In the genomic region with DNA sequence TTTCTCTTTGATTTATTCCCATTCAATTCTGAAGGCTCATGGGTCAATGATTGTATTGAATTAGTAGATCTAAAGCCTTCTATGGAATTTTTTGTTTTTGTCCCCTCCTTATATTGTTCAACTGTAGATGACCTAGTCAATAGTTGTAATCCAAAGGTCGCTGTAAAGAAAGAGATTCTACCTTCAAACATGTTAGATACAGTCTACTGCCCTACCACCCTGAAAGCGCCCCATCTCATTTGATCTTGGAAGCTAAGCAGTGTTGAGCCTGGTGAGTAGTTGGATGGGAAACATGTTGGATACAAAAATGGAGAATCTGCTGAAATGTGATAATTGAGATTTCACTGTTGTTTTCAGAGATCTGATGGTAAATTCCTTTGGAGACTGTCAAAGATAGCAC, we compare ENCODE assay signal across 24 cellular contexts.
A peak's percentile ranks its signal among the peaks of the same experiment; 100 is the strongest.
DNase-seq lines count a peak whose midpoint lies in the region; ATAC-seq, FAIRE-seq and TF ChIP-seq lines count a peak whose summit lies in the region.
"Had no signal": no experiment of that assay in that cellular context is flagged by ENCODE, and none has a peak within 500 bp of the region (broad histone marks: within the 10 kb centered on the region; RNA-seq: fewer than 3 reads in every experiment).

No MANE protein-coding gene starts in this region.

- H3K9ac ChIP-seq in HepG2 (ENCODE audit: insufficient read depth, low read depth, low read length) (no peak overlapping the region), SK-N-MC (ENCODE audit: insufficient read length) (no peak overlapping the region)
- H3K9ac ChIP-seq: BLaER1 treated with 17β-estradiol and CSF1 and Interleukin-3, amounts not matched to agents 10 nM and 100 nM had no signal

- TF ChIP-seq CTCF in HepG2 (CRISPR knock-in tag; IDR thresholded peaks at IDR 0.05) = no peak
- no peak for TF ChIP-seq CTCF in right lobe of liver (IDR thresholded peaks at IDR 0.05)
- TF ChIP-seq CTCF in tibial artery (IDR thresholded peaks at IDR 0.05) = no peak

- no peak for FAIRE-seq in HepG2 (lab: Jason Lieb, UNC)
- FAIRE-seq: A549, D721Med, GM12878, H54 had no signal

- no peak for TF ChIP-seq POLR2A in HepG2 (IDR thresholded peaks at IDR 0.05; ENCODE audit: insufficient read depth in 1 of 2, low read depth in 2 of 2, low read length in 2 of 2)
- TF ChIP-seq POLR2A in right lobe of liver (IDR thresholded peaks at IDR 0.05) = no peak
- no peak for TF ChIP-seq POLR2A in GM18505 (IDR thresholded peaks at IDR 0.05; ENCODE audit: borderline replicate concordance, extremely low read depth, insufficient read depth, insufficient read length)

- 57% methylated on average over 2 of the region's 2 CpGs for WGBS in HepG2 (ENCODE audit: low lambda C conversion rate)
- 92% methylated on average over 2 of the region's 2 CpGs for WGBS in right lobe of liver (ENCODE audit: insufficient coverage, low coverage, low lambda C conversion rate, missing lambda C conversion rate)

- DNase-seq in HepG2 (ENCODE audit: low spot score) (no peak), right lobe of liver (no peak), SK-N-MC (ENCODE audit: low read depth, low spot score) (no peak), tibial artery (no peak), inferior parietal cortex (ENCODE audit: extremely low spot score) (no peak)
- DNase-seq: 8988T; ACHN; AML-193; BE2C; CD4-positive, alpha-beta T cell; CD8-positive, alpha-beta memory T cell; DMS 273 treated with DMSO at 0.1 percent for 48 hours; DMS79; EL; GDM1; GOT3; HFFc6 had no signal

- CTCF ChIA-PET in HepG2 (lab: Yijun Ruan, JAX; ENCODE audit: low intra/inter-chr PET ratio, low total read pairs) = no interaction called here

- no peak for TF ChIP-seq RAD21 in HepG2 (CRISPR knock-in tag; IDR thresholded peaks at IDR 0.05)

- H3K4me2 ChIP-seq in HepG2 (ENCODE audit: low read depth, low read length) = no peak overlapping the region
- H3K4me2 ChIP-seq: A549; BLaER1 treated with 17β-estradiol and CSF1 and Interleukin-3, amounts not matched to agents 10 nM and 100 nM had no signal

- no peaks in the 10 kb centered on the region for H4K20me1 ChIP-seq in HepG2 (ENCODE audit: insufficient read depth, low read length)
- H4K20me1 ChIP-seq: BLaER1 treated with 17β-estradiol and CSF1 and Interleukin-3, amounts not matched to agents 10 nM and 100 nM had no signal

- peaks cover 9% of the 10 kb centered on the region; the same call in 1 of the 2 replicates for H3K4me1 ChIP-seq in HepG2 (ENCODE audit: insufficient read depth, low read length)
- peaks cover 0 to 29% (median 8%) of the 10 kb centered on the region in 4 donors for H3K4me1 ChIP-seq in right lobe of liver
- peaks cover 0 to 61% (median 7%) of the 10 kb centered on the region in 4 donors for H3K4me1 ChIP-seq in tibial artery
- H3K4me1 ChIP-seq: A549; BE2C; BLaER1 treated with 17β-estradiol and CSF1 and Interleukin-3, amounts not matched to agents 10 nM and 100 nM; HAP-1 had no signal

- POLR2A ChIA-PET in HepG2 (lab: Yijun Ruan, JAX) = no interaction called here

- intact Hi-C loops in HepG2 (cut with micrococcal nuclease; ENCODE audit: unreplicated experiment) (no loop called here), right lobe of liver (cut with DNase I) (no loop called here), tibial artery (cut with DNase I; ENCODE audit: low total_unique reads) (no loop called here)

- peak; percentile 65 for ATAC-seq in HepG2
- no peak for ATAC-seq in right lobe of liver
- ATAC-seq in GM18505 (IDR thresholded peaks at IDR 0.05; ENCODE audit: unreplicated experiment) = no peak
- ATAC-seq: A549 had no signal

- H3K36me3 ChIP-seq in HepG2 (replicated peaks in 1 of 2; ENCODE audit: control insufficient read depth in 1 of 2, insufficient read depth in 2 of 2, low read length in 2 of 2) = no peaks in the 10 kb centered on the region
- H3K36me3 ChIP-seq in right lobe of liver = no peaks in the 10 kb centered on the region
- H3K36me3 ChIP-seq in SK-N-MC (ENCODE audit: insufficient read depth, low read length) = no peaks in the 10 kb centered on the region
- no peaks in the 10 kb centered on the region for H3K36me3 ChIP-seq in tibial artery
- H3K36me3 ChIP-seq: BE2C; BLaER1 treated with 17β-estradiol and CSF1 and Interleukin-3, amounts not matched to agents 10 nM and 100 nM; HAP-1 had no signal

- in situ Hi-C loops in HepG2 (cut with HindIII; ENCODE audit: extremely low pct_ligation_motif_present, low pct_unique_long_range_greater_than_20kb) = no loop called here

- no peak overlapping the region for H3K4me3 ChIP-seq in HepG2 (replicated peaks in 1 of 3; ENCODE audit: insufficient read depth in 1 of 3, low read depth in 2 of 3, low read length in 3 of 3)
- H3K4me3 ChIP-seq in right lobe of liver = no peak overlapping the region
- no peak overlapping the region for H3K4me3 ChIP-seq in SK-N-MC
- no peak overlapping the region for H3K4me3 ChIP-seq in tibial artery
- H3K4me3 ChIP-seq: A549; BLaER1 treated with 17β-estradiol and CSF1 and Interleukin-3, amounts not matched to agents 10 nM and 100 nM; GM12878; HAP-1 had no signal

- TF ChIP-seq EP300 in HepG2 (IDR thresholded peaks at IDR 0.05; ENCODE audit: low read depth in 2 of 2, low read length in 2 of 2) = no peak
- no peak for TF ChIP-seq EP300 in HepG2 (CRISPR knock-in tag; IDR thresholded peaks at IDR 0.05; ENCODE audit: borderline replicate concordance)

- no peaks in the 10 kb centered on the region for H3K79me2 ChIP-seq in HepG2 (ENCODE audit: insufficient read depth, low read length)

- H3K9me3 ChIP-seq in HepG2 (ENCODE audit: low read length) (no peaks in the 10 kb centered on the region), right lobe of liver (no peaks in the 10 kb centered on the region), SK-N-MC (ENCODE audit: low read depth, low read length) (no peaks in the 10 kb centered on the region), tibial artery (no peaks in the 10 kb centered on the region)
- H3K9me3 ChIP-seq: A549; BE2C; BLaER1 treated with 17β-estradiol and CSF1 and Interleukin-3, amounts not matched to agents 10 nM and 100 nM; HAP-1 had no signal

- H3K27ac ChIP-seq in HepG2 (ENCODE audit: extremely low read length, insufficient read depth, low read length) (no peak overlapping the region), right lobe of liver (no peak overlapping the region), SK-N-MC (peak overlapping the region; percentile 98), tibial artery (peak overlapping the region; percentile 58 to 66)
- H3K27ac ChIP-seq: A549; BLaER1 treated with 17β-estradiol and CSF1 and Interleukin-3, amounts not matched to agents 10 nM and 100 nM had no signal

- no TSS peak for BruUV-seq in HepG2 (replicated peaks; lab: Mats Ljungman, UMichigan)

- H3K27me3 ChIP-seq in HepG2 (ENCODE audit: control insufficient read depth in 1 of 2, insufficient read depth in 2 of 2, low read length in 2 of 2) = no peaks in the 10 kb centered on the region
- H3K27me3 ChIP-seq in right lobe of liver = no peaks in the 10 kb centered on the region
- H3K27me3 ChIP-seq in tibial artery = no peaks in the 10 kb centered on the region
- H3K27me3 ChIP-seq: BE2C; BLaER1 treated with 17β-estradiol and CSF1 and Interleukin-3, amounts not matched to agents 10 nM and 100 nM had no signal

- H2AFZ ChIP-seq in HepG2 (ENCODE audit: low read length) = no peak overlapping the region

TF ChIP-seq in HepG2, 621 proteins besides CTCF, POLR2A, EP300 and RAD21:
- TF ChIP-seq PAXIP1 (CRISPR knock-in tag; conservative IDR thresholded peaks at IDR 0.05) (0 out of 2 replicates have a peak, but pooled peaks have one; percentile 34), ZMYM4 (CRISPR knock-in tag; IDR thresholded peaks at IDR 0.05) (peak; percentile 60; the same call in 1 of the 2 replicates), HNF4A (CRISPR knock-in tag; IDR thresholded peaks at IDR 0.05) (peak; percentile 15; the same call in 1 of the 2 replicates)
- TF ChIP-seq, protein P1, sequence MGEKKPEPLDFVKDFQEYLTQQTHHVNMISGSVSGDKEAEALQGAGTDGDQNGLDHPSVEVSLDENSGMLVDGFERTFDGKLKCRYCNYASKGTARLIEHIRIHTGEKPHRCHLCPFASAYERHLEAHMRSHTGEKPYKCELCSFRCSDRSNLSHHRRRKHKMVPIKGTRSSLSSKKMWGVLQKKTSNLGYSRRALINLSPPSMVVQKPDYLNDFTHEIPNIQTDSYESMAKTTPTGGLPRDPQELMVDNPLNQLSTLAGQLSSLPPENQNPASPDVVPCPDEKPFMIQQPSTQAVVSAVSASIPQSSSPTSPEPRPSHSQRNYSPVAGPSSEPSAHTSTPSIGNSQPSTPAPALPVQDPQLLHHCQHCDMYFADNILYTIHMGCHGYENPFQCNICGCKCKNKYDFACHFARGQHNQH (CRISPR knock-in tag; IDR thresholded peaks at IDR 0.05) = no peak
TF ChIP-seq in HepG2: peak in this region for 3.

Comparison
In these comparisons a context has a peak if more than half of its experiments do, and no peak if none do; other contexts are left out.
1. H3K27ac ChIP-seq: peak in SK-N-MC (single experiment) and tibial artery (2 of 2); none in HepG2 (single experiment) and right lobe of liver (0 of 3).